ENCODE assay signal across 1 cellular context in genomic region chr6:36682328-36683144, GRCh38.
TF ChIP-seq lines count a peak whose summit lies in the region.

No MANE protein-coding gene starts in this region.

TF ChIP-seq in HepG2, 621 proteins besides CTCF, POLR2A, EP300 and RAD21 (continued from another document and continues in another):
- peak; percentile 37 for TF ChIP-seq ARID5B (CRISPR knock-in tag; IDR thresholded peaks at IDR 0.05)
- no peak for TF ChIP-seq TRIM22 (IDR thresholded peaks at IDR 0.05)
- no peak for TF ChIP-seq SP140L (CRISPR knock-in tag; IDR thresholded peaks at IDR 0.05; ENCODE audit: borderline replicate concordance)
- no peak for TF ChIP-seq ZBTB46 (CRISPR knock-in tag; IDR thresholded peaks at IDR 0.05; ENCODE audit: borderline replicate concordance)
- TF ChIP-seq NFYB (CRISPR knock-in tag; IDR thresholded peaks at IDR 0.05): no peak
- TF ChIP-seq ELF3 (CRISPR knock-in tag; IDR thresholded peaks at IDR 0.05): no peak
- no peak for TF ChIP-seq ZNF7 (CRISPR knock-in tag; IDR thresholded peaks at IDR 0.05)
- no peak for TF ChIP-seq XBP1 (CRISPR knock-in tag; IDR thresholded peaks at IDR 0.05)
- no peak for TF ChIP-seq ZNF354B (CRISPR knock-in tag; IDR thresholded peaks at IDR 0.05)
- TF ChIP-seq REXO4 (CRISPR knock-in tag; IDR thresholded peaks at IDR 0.05; ENCODE audit: borderline replicate concordance): no peak
- TF ChIP-seq MIXL1 (CRISPR knock-in tag; IDR thresholded peaks at IDR 0.05): no peak
- TF ChIP-seq REPIN1 (CRISPR knock-in tag; IDR thresholded peaks at IDR 0.05; ENCODE audit: borderline replicate concordance, low read depth): no peak
- no peak for TF ChIP-seq CCAR2 (optimal IDR thresholded peaks at IDR 0.05; ENCODE audit: low read depth, low read length)
- no peak for TF ChIP-seq HNRNPUL1 (IDR thresholded peaks at IDR 0.05; ENCODE audit: low read depth, low read length)
- no peak for TF ChIP-seq SNAI1 (CRISPR knock-in tag; IDR thresholded peaks at IDR 0.05; ENCODE audit: borderline replicate concordance)
- no peak for TF ChIP-seq KLF9 (CRISPR knock-in tag; IDR thresholded peaks at IDR 0.05; ENCODE audit: low read depth)
- no peak for TF ChIP-seq MATR3 (CRISPR knock-in tag; IDR thresholded peaks at IDR 0.05)
- TF ChIP-seq PAF1 (CRISPR knock-in tag; IDR thresholded peaks at IDR 0.05): no peak
- TF ChIP-seq MTA1 (CRISPR knock-in tag; IDR thresholded peaks at IDR 0.05; ENCODE audit: borderline replicate concordance): peak; percentile 43; the same call in 1 of the 2 replicates
- no peak for TF ChIP-seq AHR (CRISPR knock-in tag; IDR thresholded peaks at IDR 0.05)
- no peak for TF ChIP-seq ERF (CRISPR knock-in tag; IDR thresholded peaks at IDR 0.05)
- TF ChIP-seq NBN (conservative IDR thresholded peaks at IDR 0.05): no peak
- TF ChIP-seq ZNF280D (CRISPR knock-in tag; IDR thresholded peaks at IDR 0.05): no peak
- TF ChIP-seq NFKB2 (CRISPR knock-in tag; IDR thresholded peaks at IDR 0.05; ENCODE audit: borderline replicate concordance): no peak
- no peak for TF ChIP-seq POGZ (CRISPR knock-in tag; IDR thresholded peaks at IDR 0.05)
- TF ChIP-seq MAF1 (CRISPR knock-in tag; IDR thresholded peaks at IDR 0.05; ENCODE audit: borderline replicate concordance): 0 out of 2 replicates have a peak, but pooled peaks have one; percentile 32
- no peak for TF ChIP-seq ZSCAN21 (CRISPR knock-in tag; IDR thresholded peaks at IDR 0.05; ENCODE audit: borderline replicate concordance)
- no peak for TF ChIP-seq GATA4 (IDR thresholded peaks at IDR 0.05; ENCODE audit: borderline replicate concordance, low read depth)
- no peak for TF ChIP-seq ZNF746 (CRISPR knock-in tag; IDR thresholded peaks at IDR 0.05)
- TF ChIP-seq ZKSCAN8 (CRISPR knock-in tag; IDR thresholded peaks at IDR 0.05; ENCODE audit: borderline replicate concordance): no peak
- no peak for TF ChIP-seq HOXA5 (CRISPR knock-in tag; IDR thresholded peaks at IDR 0.05)
- TF ChIP-seq USF2 (IDR thresholded peaks at IDR 0.05; ENCODE audit: low read depth, low read length): no peak
- TF ChIP-seq USF2 (CRISPR knock-in tag; IDR thresholded peaks at IDR 0.05; ENCODE audit: borderline replicate concordance): no peak
- TF ChIP-seq BCL3 (CRISPR knock-in tag; IDR thresholded peaks at IDR 0.05): no peak
- TF ChIP-seq PREB (CRISPR knock-in tag; IDR thresholded peaks at IDR 0.05): 0 out of 2 replicates have a peak, but pooled peaks have one; percentile 9
- TF ChIP-seq ZUFSP (CRISPR knock-in tag; IDR thresholded peaks at IDR 0.05; ENCODE audit: borderline replicate concordance): no peak
- peak; percentile 85 for TF ChIP-seq TBX2 (CRISPR knock-in tag; IDR thresholded peaks at IDR 0.05; ENCODE audit: borderline replicate concordance)
- no peak for TF ChIP-seq TRAFD1 (CRISPR knock-in tag; IDR thresholded peaks at IDR 0.05; ENCODE audit: borderline replicate concordance)
- TF ChIP-seq PHB2 (IDR thresholded peaks at IDR 0.05; ENCODE audit: partially characterized antibody): no peak
- TF ChIP-seq ZSCAN30 (CRISPR knock-in tag; IDR thresholded peaks at IDR 0.05): no peak
- TF ChIP-seq NR2F1 (CRISPR knock-in tag; IDR thresholded peaks at IDR 0.05): peak; percentile 86 to 93
- TF ChIP-seq DRAP1 (CRISPR knock-in tag; IDR thresholded peaks at IDR 0.05): no peak
- TF ChIP-seq NFRKB (IDR thresholded peaks at IDR 0.05): no peak
- TF ChIP-seq ZNF776 (CRISPR knock-in tag; IDR thresholded peaks at IDR 0.05): no peak
- no peak for TF ChIP-seq ZNF160 (CRISPR knock-in tag; IDR thresholded peaks at IDR 0.05)
- no peak for TF ChIP-seq ZNF333 (CRISPR knock-in tag; IDR thresholded peaks at IDR 0.05; ENCODE audit: borderline replicate concordance)
- TF ChIP-seq RARG (CRISPR knock-in tag; IDR thresholded peaks at IDR 0.05; ENCODE audit: low read depth): no peak
- no peak for TF ChIP-seq MLX (CRISPR knock-in tag; IDR thresholded peaks at IDR 0.05)
- peak; percentile 95 for TF ChIP-seq TP53 (CRISPR knock-in tag; conservative IDR thresholded peaks at IDR 0.05)
